Comparison of ENCODE assay signal across 30 cellular contexts in genomic region chr7:32319019-32319382, GRCh38.
DNase-seq lines count a peak whose midpoint lies in the region; ATAC-seq, FAIRE-seq and TF ChIP-seq lines count a peak whose summit lies in the region.
"Had no signal": no experiment of that assay in that cellular context is flagged by ENCODE, and none has a peak within 500 bp of the region (broad histone marks: within the 10 kb centered on the region; RNA-seq: fewer than 3 reads in every experiment).

No MANE protein-coding gene starts in this region.

- peaks cover 2% of the 10 kb centered on the region; the same call in 1 of the 3 replicates for H3K4me1 Mint-ChIP-seq in GM23338

- 44% methylated on average over 18 of the region's 18 CpGs for WGBS in HepG2 (ENCODE audit: low lambda C conversion rate)

- no peak overlapping the region for H3K4me2 ChIP-seq in GM23338
- peak overlapping the region; percentile 18; the same call in 1 of the 2 replicates for H3K4me2 ChIP-seq in HepG2 (ENCODE audit: low read depth, low read length)
- H3K4me2 ChIP-seq: KMS-11 had no signal

- no peaks in the 10 kb centered on the region for H3K36me3 ChIP-seq in GM23338 (ENCODE audit: insufficient read depth)
- H3K36me3 ChIP-seq in HepG2 (replicated peaks in 1 of 2; ENCODE audit: control insufficient read depth in 1 of 2, insufficient read depth in 2 of 2, low read length in 2 of 2): no peaks in the 10 kb centered on the region
- H3K36me3 ChIP-seq: gastroesophageal sphincter, left lung, right lobe of liver, SJSA1 had no signal

- no peak for TF ChIP-seq CTCF in GM23338 (conservative IDR thresholded peaks at IDR 0.05; ENCODE audit: low read depth in 2 of 2)
- no peak for TF ChIP-seq CTCF in coronary artery (IDR thresholded peaks at IDR 0.05)
- TF ChIP-seq CTCF in HepG2 (CRISPR knock-in tag; IDR thresholded peaks at IDR 0.05): no peak

- CTCF ChIA-PET in HepG2 (lab: Yijun Ruan, JAX; ENCODE audit: low intra/inter-chr PET ratio, low total read pairs): no interaction called here

- FAIRE-seq in HepG2 (lab: Jason Lieb, UNC): no peak
- no peak for FAIRE-seq in GM19239 (lab: Jason Lieb, UNC)
- FAIRE-seq: A549, HTR-8/SVneo, RCC 7860 had no signal

- no peak for TF ChIP-seq POLR2A in HepG2 (IDR thresholded peaks at IDR 0.05; ENCODE audit: insufficient read depth in 1 of 2, low read depth in 2 of 2, low read length in 2 of 2)

- no TSS peak for BruUV-seq in HepG2 (replicated peaks; lab: Mats Ljungman, UMichigan)

- peaks cover 3% of the 10 kb centered on the region for H3K27me3 Mint-ChIP-seq in GM23338 (ENCODE audit: insufficient read depth, low read depth, poor library complexity)

- H3K4me1 ChIP-seq in GM23338 (ENCODE audit: insufficient read depth) (no peaks in the 10 kb centered on the region), HepG2 (ENCODE audit: insufficient read depth, low read length) (no peaks in the 10 kb centered on the region)
- H3K4me1 ChIP-seq: A549, right lobe of liver, SJSA1 had no signal

- in situ Hi-C loops in HepG2 (cut with HindIII; ENCODE audit: extremely low pct_ligation_motif_present, low pct_unique_long_range_greater_than_20kb): no loop called here

- H3K9me3 Mint-ChIP-seq in GM23338: no peaks in the 10 kb centered on the region
- H3K9me3 Mint-ChIP-seq: activated CD8-positive, alpha-beta T cell treated with anti-CD3 and anti-CD28 coated beads for 36 hours; CD8-positive, alpha-beta T cell; natural killer cell treated with Interleukin-12 subunit alpha and Interleukin-12 subunit beta and Interleukin-15 and Interleukin-18, amount 100 ng/mL, for 72 hours had no signal

- H3K4me3 Mint-ChIP-seq in GM23338: no peak overlapping the region
- H3K4me3 Mint-ChIP-seq: activated CD8-positive, alpha-beta T cell treated with anti-CD3 and anti-CD28 coated beads for 36 hours; activated naive CD8-positive, alpha-beta T cell; CD8-positive, alpha-beta T cell; natural killer cell treated with Interleukin-12 subunit alpha and Interleukin-12 subunit beta and Interleukin-15 and Interleukin-18, amount 100 ng/mL, for 72 hours had no signal

- H2AFZ ChIP-seq in GM23338 (peak overlapping the region; percentile 80), HepG2 (ENCODE audit: low read length) (no peak overlapping the region)

- TF ChIP-seq RAD21 in HepG2 (CRISPR knock-in tag; IDR thresholded peaks at IDR 0.05): no peak

- H3K27me3 ChIP-seq in GM23338 (ENCODE audit: insufficient read depth) (no peaks in the 10 kb centered on the region), HepG2 (ENCODE audit: control insufficient read depth in 1 of 2, insufficient read depth in 2 of 2, low read length in 2 of 2) (peaks cover 5 to 25% of the 10 kb centered on the region in 2 experiments; a peak in 3 of 5 replicates)
- H3K27me3 ChIP-seq: right lobe of liver, SJSA1 had no signal

- H3K9ac ChIP-seq in HepG2 (ENCODE audit: insufficient read depth, low read depth, low read length): no peak overlapping the region
- H3K9ac ChIP-seq: KMS-11 had no signal

- H3K27ac ChIP-seq in GM23338 (ENCODE audit: low read depth) (no peak overlapping the region), coronary artery (no peak overlapping the region), HepG2 (ENCODE audit: extremely low read length, insufficient read depth, low read length) (no peak overlapping the region)
- H3K27ac ChIP-seq: A549, gastroesophageal sphincter, KMS-11, left lung, right lobe of liver, SJSA1 had no signal

- H3K9me3 ChIP-seq in HepG2 (ENCODE audit: low read length): no peaks in the 10 kb centered on the region
- H3K9me3 ChIP-seq: A549, gastroesophageal sphincter, left lung, right lobe of liver, SJSA1 had no signal

- peak; percentile 46 for ATAC-seq in GM23338
- peak; percentile 22; the same call in 1 of the 3 replicates for ATAC-seq in HepG2
- ATAC-seq in sciatic nerve: peak; percentile 51
- no peak for ATAC-seq in GM19463 (IDR thresholded peaks at IDR 0.05; ENCODE audit: unreplicated experiment)
- ATAC-seq: activated CD8-positive, alpha-beta T cell treated with anti-CD3 and anti-CD28 coated beads for 36 hours; CD8-positive, alpha-beta T cell; gastroesophageal sphincter; left lung; natural killer cell treated with Interleukin-12 subunit alpha and Interleukin-12 subunit beta and Interleukin-15 and Interleukin-18, amount 100 ng/mL, for 72 hours had no signal

- TF ChIP-seq EP300 in HepG2 (IDR thresholded peaks at IDR 0.05; ENCODE audit: low read depth in 2 of 2, low read length in 2 of 2) (no peak), HepG2 (CRISPR knock-in tag; IDR thresholded peaks at IDR 0.05; ENCODE audit: borderline replicate concordance) (no peak)

- DNase-seq in GM23338 (ENCODE audit: low spot score): peak; percentile 16
- no peak for DNase-seq in coronary artery (ENCODE audit: low spot score)
- no peak for DNase-seq in HepG2 (ENCODE audit: low spot score)
- DNase-seq in sciatic nerve (ENCODE audit: low spot score): no peak
- no peak for DNase-seq in ureter (ENCODE audit: low spot score)
- no peak for DNase-seq in GM19239 (ENCODE audit: insufficient read length, low spot score)
- no peak for DNase-seq in activated CD4-positive, alpha-beta T cell treated with anti-CD3 and anti-CD28 coated beads, Interleukin-2, amount 50 U/mL, for 1 hour
- DNase-seq: activated CD4-positive, alpha-beta T cell treated with anti-CD3 and anti-CD28 coated beads for 1 hour; activated CD8-positive, alpha-beta T cell treated with anti-CD3 and anti-CD28 coated beads for 36 hours; activated effector memory CD4-positive, alpha-beta T cell treated with Interleukin-2 at 50 U/mL for 16 hours; CD8-positive, alpha-beta T cell; central memory CD4-positive, alpha-beta T cell; dermis blood vessel endothelial cell; midbrain; NCI-H1417; NCI-H2081; NCI-H226; right lobe of liver; stimulated activated CD4-positive, alpha-beta T cell treated with anti-CD3 and anti-CD28 coated beads, Interleukin-15, amount 100 ng/mL, for 24 hours; stimulated activated naive CD4-positive, alpha-beta T cell treated with Interleukin-2 at 50 U/mL for 16 hours had no signal

- no peaks in the 10 kb centered on the region for H3K36me3 Mint-ChIP-seq in GM23338 (ENCODE audit: low read depth)
- H3K36me3 Mint-ChIP-seq: activated naive CD8-positive, alpha-beta T cell; CD8-positive, alpha-beta T cell; natural killer cell treated with Interleukin-12 subunit alpha and Interleukin-12 subunit beta and Interleukin-15 and Interleukin-18, amount 100 ng/mL, for 72 hours had no signal

- H3K27ac Mint-ChIP-seq in GM23338: no peak overlapping the region
- H3K27ac Mint-ChIP-seq: activated CD8-positive, alpha-beta T cell treated with anti-CD3 and anti-CD28 coated beads for 36 hours; activated naive CD8-positive, alpha-beta T cell; CD8-positive, alpha-beta T cell; natural killer cell treated with Interleukin-12 subunit alpha and Interleukin-12 subunit beta and Interleukin-15 and Interleukin-18, amount 100 ng/mL, for 72 hours had no signal

- H3K9me2 ChIP-seq in GM23338 (ENCODE audit: insufficient read depth): no peaks in the 10 kb centered on the region

- no peaks in the 10 kb centered on the region; the same call in 1 of the 2 replicates for H4K20me1 ChIP-seq in GM23338 (replicated peaks; ENCODE audit: insufficient read depth)
- H4K20me1 ChIP-seq in HepG2 (ENCODE audit: insufficient read depth, low read length): no peaks in the 10 kb centered on the region

- H3K4me3 ChIP-seq in GM23338 (no peak overlapping the region), coronary artery (peak overlapping the region; percentile 53), HepG2 (replicated peaks in 1 of 3; ENCODE audit: insufficient read depth in 1 of 3, low read depth in 2 of 3, low read length in 3 of 3) (no peak overlapping the region)
- H3K4me3 ChIP-seq: A549, left lung, right lobe of liver, SJSA1 had no signal

- intact Hi-C loops in HepG2 (cut with micrococcal nuclease; ENCODE audit: unreplicated experiment) (no loop called here), sciatic nerve (cut with DNase I) (no loop called here)

- POLR2A ChIA-PET in HepG2 (lab: Yijun Ruan, JAX): no interaction called here

- H3K79me2 ChIP-seq in GM23338 (replicated peaks; ENCODE audit: insufficient read depth) (no peaks in the 10 kb centered on the region), HepG2 (ENCODE audit: insufficient read depth, low read length) (no peaks in the 10 kb centered on the region)

- no peaks in the 10 kb centered on the region for H3F3A ChIP-seq in GM23338 (replicated peaks; ENCODE audit: low read depth)

TF ChIP-seq in GM23338, 12 proteins besides CTCF, POLR2A, EP300 and RAD21:
- TF ChIP-seq, protein P1, sequence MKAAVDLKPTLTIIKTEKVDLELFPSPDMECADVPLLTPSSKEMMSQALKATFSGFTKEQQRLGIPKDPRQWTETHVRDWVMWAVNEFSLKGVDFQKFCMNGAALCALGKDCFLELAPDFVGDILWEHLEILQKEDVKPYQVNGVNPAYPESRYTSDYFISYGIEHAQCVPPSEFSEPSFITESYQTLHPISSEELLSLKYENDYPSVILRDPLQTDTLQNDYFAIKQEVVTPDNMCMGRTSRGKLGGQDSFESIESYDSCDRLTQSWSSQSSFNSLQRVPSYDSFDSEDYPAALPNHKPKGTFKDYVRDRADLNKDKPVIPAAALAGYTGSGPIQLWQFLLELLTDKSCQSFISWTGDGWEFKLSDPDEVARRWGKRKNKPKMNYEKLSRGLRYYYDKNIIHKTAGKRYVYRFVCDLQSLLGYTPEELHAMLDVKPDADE (IDR thresholded peaks at IDR 0.05): no peak
- no peak for TF ChIP-seq CREB1 (CRISPR knock-in tag; IDR thresholded peaks at IDR 0.05; ENCODE audit: low read depth)
- TF ChIP-seq NANOG (IDR thresholded peaks at IDR 0.05; ENCODE audit: borderline replicate concordance): no peak
- no peak for TF ChIP-seq ZNF331 (CRISPR knock-in tag; IDR thresholded peaks at IDR 0.05; ENCODE audit: low read depth)
- no peak for TF ChIP-seq STAT1 (IDR thresholded peaks at IDR 0.05; ENCODE audit: unreplicated experiment)
- no peak for TF ChIP-seq ZNF114 (CRISPR knock-in tag; IDR thresholded peaks at IDR 0.05)
TF ChIP-seq in GM23338: peak in this region for 0.

TF ChIP-seq in HepG2, 621 proteins besides CTCF, POLR2A, EP300 and RAD21 (continues in another document):
- TF ChIP-seq NONO (IDR thresholded peaks at IDR 0.05) (no peak), NONO (CRISPR knock-in tag; conservative IDR thresholded peaks at IDR 0.05) (no peak), JARID2 (CRISPR knock-in tag; IDR thresholded peaks at IDR 0.05; ENCODE audit: insufficient replicate concordance) (no peak), ZNF780A (CRISPR knock-in tag; IDR thresholded peaks at IDR 0.05) (no peak)
- TF ChIP-seq, protein P2, sequence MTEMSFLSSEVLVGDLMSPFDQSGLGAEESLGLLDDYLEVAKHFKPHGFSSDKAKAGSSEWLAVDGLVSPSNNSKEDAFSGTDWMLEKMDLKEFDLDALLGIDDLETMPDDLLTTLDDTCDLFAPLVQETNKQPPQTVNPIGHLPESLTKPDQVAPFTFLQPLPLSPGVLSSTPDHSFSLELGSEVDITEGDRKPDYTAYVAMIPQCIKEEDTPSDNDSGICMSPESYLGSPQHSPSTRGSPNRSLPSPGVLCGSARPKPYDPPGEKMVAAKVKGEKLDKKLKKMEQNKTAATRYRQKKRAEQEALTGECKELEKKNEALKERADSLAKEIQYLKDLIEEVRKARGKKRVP (CRISPR knock-in tag; IDR thresholded peaks at IDR 0.05): no peak
